Comparison of ENCODE assay signal across 1 cellular context in the genomic region with DNA sequence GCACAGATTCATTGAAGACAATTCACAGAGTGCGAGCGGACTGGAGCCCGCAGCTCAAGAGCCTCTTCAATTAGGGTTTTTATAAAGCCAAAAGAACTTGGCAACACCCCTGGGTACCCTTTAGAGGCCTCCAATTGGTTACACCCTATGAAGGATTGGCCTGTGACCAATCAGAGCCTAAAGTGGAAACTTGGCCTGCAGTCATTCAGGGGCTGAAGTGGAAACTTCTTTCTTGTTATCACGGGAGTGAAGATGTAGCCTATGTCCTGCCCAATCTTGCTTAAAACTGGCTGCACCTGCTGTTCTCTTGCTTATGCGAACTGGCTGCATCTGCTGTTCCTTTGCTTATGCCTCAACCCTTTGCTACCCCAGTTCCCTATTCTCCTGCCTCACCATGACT.
TF ChIP-seq lines count a peak whose summit lies in the region.

No MANE protein-coding gene starts in this region.

TF ChIP-seq in A549, 52 proteins besides CTCF, POLR2A, EP300 and RAD21:
- TF ChIP-seq, protein P1, sequence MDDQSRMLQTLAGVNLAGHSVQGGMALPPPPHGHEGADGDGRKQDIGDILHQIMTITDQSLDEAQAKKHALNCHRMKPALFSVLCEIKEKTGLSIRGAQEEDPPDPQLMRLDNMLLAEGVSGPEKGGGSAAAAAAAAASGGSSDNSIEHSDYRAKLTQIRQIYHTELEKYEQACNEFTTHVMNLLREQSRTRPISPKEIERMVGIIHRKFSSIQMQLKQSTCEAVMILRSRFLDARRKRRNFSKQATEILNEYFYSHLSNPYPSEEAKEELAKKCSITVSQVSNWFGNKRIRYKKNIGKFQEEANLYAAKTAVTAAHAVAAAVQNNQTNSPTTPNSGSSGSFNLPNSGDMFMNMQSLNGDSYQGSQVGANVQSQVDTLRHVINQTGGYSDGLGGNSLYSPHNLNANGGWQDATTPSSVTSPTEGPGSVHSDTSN (IDR thresholded peaks at IDR 0.05) = no peak
- no peak for TF ChIP-seq PHF8 (IDR thresholded peaks at IDR 0.05; ENCODE audit: borderline replicate concordance, low read depth)
- TF ChIP-seq, protein P2, sequence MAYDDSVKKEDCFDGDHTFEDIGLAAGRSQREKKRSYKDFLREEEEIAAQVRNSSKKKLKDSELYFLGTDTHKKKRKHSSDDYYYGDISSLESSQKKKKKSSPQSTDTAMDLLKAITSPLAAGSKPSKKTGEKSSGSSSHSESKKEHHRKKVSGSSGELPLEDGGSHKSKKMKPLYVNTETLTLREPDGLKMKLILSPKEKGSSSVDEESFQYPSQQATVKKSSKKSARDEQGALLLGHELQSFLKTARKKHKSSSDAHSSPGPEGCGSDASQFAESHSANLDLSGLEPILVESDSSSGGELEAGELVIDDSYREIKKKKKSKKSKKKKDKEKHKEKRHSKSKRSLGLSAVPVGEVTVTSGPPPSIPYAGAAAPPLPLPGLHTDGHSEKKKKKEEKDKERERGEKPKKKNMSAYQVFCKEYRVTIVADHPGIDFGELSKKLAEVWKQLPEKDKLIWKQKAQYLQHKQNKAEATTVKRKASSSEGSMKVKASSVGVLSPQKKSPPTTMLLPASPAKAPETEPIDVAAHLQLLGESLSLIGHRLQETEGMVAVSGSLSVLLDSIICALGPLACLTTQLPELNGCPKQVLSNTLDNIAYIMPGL (CRISPR knock-in tag; IDR thresholded peaks at IDR 0.05; ENCODE audit: borderline replicate concordance) = no peak
- TF ChIP-seq MYC (IDR thresholded peaks at IDR 0.05; ENCODE audit: borderline replicate concordance, low read length) = no peak
